ENCODE assay signal across 26 cellular contexts in genomic region chr3:339346-339745, GRCh38.
"Had no signal": no experiment of that assay in that cellular context is flagged by ENCODE, and none has a peak within 500 bp of the region (broad histone marks: within the 10 kb centered on the region; RNA-seq: fewer than 3 reads in every experiment).

No MANE protein-coding gene starts in this region.

- DNase-seq: dermis blood vessel endothelial cell; effector memory CD4-positive, alpha-beta T cell; erythroblast; esophagus squamous epithelium; hypothalamus; kidney; mucosa of descending colon; naive B cell; nucleus accumbens; sigmoid colon; stimulated activated CD4-positive, alpha-beta T cell treated with anti-CD3 and anti-CD28 coated beads, Interleukin-2, amount 100 ng/mL, for 24 hours; stimulated activated CD4-positive, alpha-beta T cell treated with anti-CD3 and anti-CD28 coated beads, Interleukin-4, amount 100 ng/mL, for 24 hours; stimulated activated naive CD4-positive, alpha-beta T cell treated with Interleukin-2 at 50 U/mL for 16 hours; stomach; thyroid gland had no signal

- H3K27ac Mint-ChIP-seq: memory B cell; mesothelial cell of epicardium; naive B cell; natural killer cell treated with Interleukin-12 subunit alpha and Interleukin-12 subunit beta and Interleukin-15 and Interleukin-18, amount 100 ng/mL, for 72 hours; stimulated activated effector memory CD8-positive, alpha-beta T cell treated with anti-CD3 and anti-CD28 coated beads, Interleukin-12 subunit alpha, Interleukin-12 subunit beta, amount 100 ng/mL, for 72 hours; type B pancreatic cell had no signal

- H3K4me1 ChIP-seq: esophagus squamous epithelium, prostate gland, right atrium auricular region, sigmoid colon, stomach, thyroid gland had no signal

- H3K27ac ChIP-seq: coronary artery, esophagus squamous epithelium, prostate gland, right atrium auricular region, sigmoid colon, stomach, thyroid gland had no signal

- H3K9me3 ChIP-seq: esophagus squamous epithelium, mucosa of descending colon, prostate gland, right atrium auricular region, sigmoid colon, stomach, thyroid gland had no signal

- H3K4me1 Mint-ChIP-seq: memory B cell; mesothelial cell of epicardium; naive B cell; neural crest cell; stimulated activated effector memory CD8-positive, alpha-beta T cell treated with anti-CD3 and anti-CD28 coated beads, Interleukin-12 subunit alpha, Interleukin-12 subunit beta, amount 100 ng/mL, for 72 hours had no signal

- H3K4me3 ChIP-seq: coronary artery, esophagus squamous epithelium, lung, mucosa of descending colon, prostate gland, right atrium auricular region, sigmoid colon, stomach, thyroid gland had no signal

- H3K27me3 Mint-ChIP-seq: memory B cell; natural killer cell treated with Interleukin-12 subunit alpha and Interleukin-12 subunit beta and Interleukin-15 and Interleukin-18, amount 100 ng/mL, for 72 hours had no signal

- H3K4me3 Mint-ChIP-seq: memory B cell; mesothelial cell of epicardium; naive B cell; natural killer cell treated with Interleukin-12 subunit alpha and Interleukin-12 subunit beta and Interleukin-15 and Interleukin-18, amount 100 ng/mL, for 72 hours; neural crest cell; stimulated activated effector memory CD8-positive, alpha-beta T cell treated with anti-CD3 and anti-CD28 coated beads, Interleukin-12 subunit alpha, Interleukin-12 subunit beta, amount 100 ng/mL, for 72 hours; type B pancreatic cell had no signal

- H3K36me3 ChIP-seq: esophagus squamous epithelium, prostate gland, right atrium auricular region, sigmoid colon, stomach, thyroid gland had no signal

- ATAC-seq: left lobe of liver; mucosa of descending colon; natural killer cell treated with Interleukin-12 subunit alpha and Interleukin-12 subunit beta and Interleukin-15 and Interleukin-18, amount 100 ng/mL, for 72 hours; stimulated activated effector memory CD8-positive, alpha-beta T cell treated with anti-CD3 and anti-CD28 coated beads, Interleukin-12 subunit alpha, Interleukin-12 subunit beta, amount 100 ng/mL, for 72 hours had no signal

- H3K36me3 Mint-ChIP-seq: memory B cell; mesothelial cell of epicardium; naive B cell; natural killer cell treated with Interleukin-12 subunit alpha and Interleukin-12 subunit beta and Interleukin-15 and Interleukin-18, amount 100 ng/mL, for 72 hours; stimulated activated effector memory CD8-positive, alpha-beta T cell treated with anti-CD3 and anti-CD28 coated beads, Interleukin-12 subunit alpha, Interleukin-12 subunit beta, amount 100 ng/mL, for 72 hours; type B pancreatic cell had no signal

- H3K27me3 ChIP-seq: esophagus squamous epithelium, right atrium auricular region, stomach, thyroid gland had no signal

- H3K9me3 Mint-ChIP-seq: memory B cell, mesothelial cell of epicardium, type B pancreatic cell had no signal
